In the genomic region with DNA sequence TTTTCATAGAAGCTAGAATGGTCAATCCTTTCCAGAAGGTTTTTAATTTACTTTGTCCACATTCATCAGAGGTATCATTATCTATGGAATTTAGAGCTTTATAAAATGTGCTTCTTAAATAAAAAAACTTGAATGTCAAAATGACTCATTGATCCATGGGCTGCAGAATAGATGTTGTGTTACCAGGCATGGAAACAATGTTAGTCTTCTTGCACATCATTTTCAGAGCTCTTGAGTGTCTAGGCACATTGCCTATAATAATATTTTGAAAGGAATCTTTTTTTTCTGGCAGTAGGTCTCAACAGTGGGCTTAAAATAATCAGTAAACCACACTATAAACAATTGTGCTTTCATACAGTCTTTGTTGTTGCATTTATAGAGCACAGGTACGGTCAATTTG, we compare ENCODE assay signal across 10 cellular contexts.
"Had no signal": no experiment of that assay in that cellular context is flagged by ENCODE, and none has a peak within 500 bp of the region (broad histone marks: within the 10 kb centered on the region; RNA-seq: fewer than 3 reads in every experiment).

No MANE protein-coding gene starts in this region.

- DNase-seq: GM23248, GOT3, H7, H9, HCEC 1CT, HFFc6 had no signal

- H3K4me2 ChIP-seq: GM23338 had no signal

- H3K27ac Mint-ChIP-seq: GM23338, H9, HFFc6 had no signal

- H3K9me3 ChIP-seq: HAP-1 had no signal

- H3K4me3 Mint-ChIP-seq: GM23338, H9, HFFc6 had no signal

- H3K9me3 Mint-ChIP-seq: GM23338, HFFc6 had no signal

- H3K9ac ChIP-seq: GM23248 had no signal

- H3K36me3 ChIP-seq: HAP-1 had no signal

- H3K4me3 ChIP-seq: GM23248, GM23338, HAP-1 had no signal

- H2AFZ ChIP-seq: GM23248, GM23338 had no signal

- FAIRE-seq: H1, H54 had no signal

- H3K27ac ChIP-seq: GM23248 had no signal
